8 cellular contexts compared by ENCODE assay signal in genomic region chr3:38138347-38139190, GRCh38. TPM values are rescaled to one million over a fixed set of nuclear protein-coding genes. Genes with fewer than 3 reads are reported as not detected.
A peak's percentile ranks its signal among the peaks of the same experiment; 100 is the strongest.
DNase-seq lines count a peak whose midpoint lies in the region; ATAC-seq and TF ChIP-seq lines count a peak whose summit lies in the region.

MYD88 (plus strand) TSS chr3:38138661; CDS start chr3:38138701, 40 bp downstream.

- no peaks in the 10 kb centered on the region for H3K27me3 ChIP-seq in Karpas-422 (ENCODE audit: low read length)
- H3K27me3 ChIP-seq in right cardiac atrium (ENCODE audit: control insufficient read depth, insufficient read depth) = no peaks in the 10 kb centered on the region
- no peaks in the 10 kb centered on the region for H3K27me3 ChIP-seq in vagina

- TF ChIP-seq CTCF in Calu3 (IDR thresholded peaks at IDR 0.05; ENCODE audit: unreplicated experiment) = no peak
- no peak for TF ChIP-seq CTCF in vagina (IDR thresholded peaks at IDR 0.05)

- H3K4me3 Mint-ChIP-seq in Calu3 (ENCODE audit: low read depth, unreplicated experiment) = peak within 1 kb of the TSS; percentile 85

- no peaks in the 10 kb centered on the region for H3K9me3 Mint-ChIP-seq in Calu3 (ENCODE audit: low read depth, unreplicated experiment)

- peak within 1 kb of the TSS; percentile 94 for H3K9ac ChIP-seq in Karpas-422 (ENCODE audit: low read length)

- under 1% methylated on average over 65 of the region's 65 CpGs for WGBS in right cardiac atrium

- no peaks in the 10 kb centered on the region for H3K9me3 ChIP-seq in Karpas-422 (ENCODE audit: low read length)
- no peaks in the 10 kb centered on the region for H3K9me3 ChIP-seq in right cardiac atrium (ENCODE audit: control insufficient read depth, low read length)
- H3K9me3 ChIP-seq in vagina = no peaks in the 10 kb centered on the region

- peaks cover 42% of the 10 kb centered on the region for H3K79me2 ChIP-seq in Karpas-422 (ENCODE audit: low read length)

- CTCF ChIA-PET in Calu3 (lab: Charles Lee) = interaction anchor here (0.5 to 4.2 kb wide), 5 partner anchors 26 to 360 kb away, joined by 3 to 24 read pairs (median 4); partner anchors contain the start of genes OXSR1 and XYLB

- H3K27ac ChIP-seq in Karpas-422 (ENCODE audit: low read length) (peak within 1 kb of the TSS; percentile 23), right cardiac atrium (ENCODE audit: low read length) (peak within 1 kb of the TSS; percentile 97), vagina (peak within 1 kb of the TSS; percentile 92)

- H3K4me1 ChIP-seq in Karpas-422 (ENCODE audit: low read length) (peaks cover 38% of the 10 kb centered on the region), right cardiac atrium (ENCODE audit: control insufficient read depth, insufficient read depth, low read length) (peaks cover 10% of the 10 kb centered on the region), vagina (peaks cover 54% of the 10 kb centered on the region)

- H3K27me3 Mint-ChIP-seq in Calu3 (ENCODE audit: unreplicated experiment) = no peaks in the 10 kb centered on the region

- peak within 1 kb of the TSS; percentile 73 for H3K4me2 ChIP-seq in Karpas-422 (ENCODE audit: low read depth, low read length, poor library complexity, severe bottlenecking)

- peaks cover 61% of the 10 kb centered on the region for H3K4me1 Mint-ChIP-seq in Calu3 (ENCODE audit: low read depth, unreplicated experiment)

- TF ChIP-seq POLR2A in vagina (IDR thresholded peaks at IDR 0.05) = peak in 1 of 2 donors; percentile 49

- DNase-seq in Calu3 (peak; percentile 75), Karpas-422 (peak; percentile 96), T-helper 22 cell (ENCODE audit: low read depth) (peak; percentile 69), anterior cingulate cortex (lab: John Stamatoyannopoulos, UW) (peak in 43 of 58 donors; percentile 13 to 71 (median 44)), right cardiac atrium (peak; percentile 89 to 95 (median 95)), renal cortical epithelial cell (ENCODE audit: low read depth) (no peak), vagina (ENCODE audit: extremely low spot score in 2 of 2) (peak; percentile 89 to 95)

- H3K4me3 ChIP-seq in Karpas-422 (ENCODE audit: low read length) (peak within 1 kb of the TSS; percentile 88), right cardiac atrium (ENCODE audit: low read length) (peak within 1 kb of the TSS; percentile 60), vagina (peak within 1 kb of the TSS; percentile 70 to 85)

- H3K36me3 ChIP-seq in Karpas-422 (ENCODE audit: insufficient read depth, low read length) = peaks cover 18% of the 10 kb centered on the region
- H3K36me3 ChIP-seq in vagina = peaks cover 0 to 16% of the 10 kb centered on the region in 2 donors

- H3K36me3 Mint-ChIP-seq in Calu3 (ENCODE audit: insufficient read depth, unreplicated experiment) = peaks cover 45% of the 10 kb centered on the region

- intact Hi-C loops in Calu3 (cut with micrococcal nuclease; ENCODE audit: unreplicated experiment) (no loop called here), right cardiac atrium (cut with DNase I) (loop anchor here in 1 of 4 donors (2.0 kb wide), 1 partner anchor 26 kb away; the partner anchor contains the start of gene OXSR1), vagina (cut with DNase I) (loop anchor here (1.0 to 10.0 kb wide), 3 partner anchors 26 to 316 kb away; partner anchors contain the start of genes ACVR2B and XYLB)

- peaks cover 10% of the 10 kb centered on the region; the same call in 1 of the 2 replicates for H4K20me1 ChIP-seq in Karpas-422 (ENCODE audit: insufficient read depth, low read depth, low read length)

- H2AFZ ChIP-seq in Karpas-422 (ENCODE audit: low read length) = peak within 1 kb of the TSS; percentile 88

- H3K9me2 ChIP-seq in Karpas-422 (replicated peaks; ENCODE audit: insufficient read depth, low read length) = no peaks in the 10 kb centered on the region

- peak; percentile 42 for ATAC-seq in GM21423 (IDR thresholded peaks at IDR 0.05; ENCODE audit: unreplicated experiment)
- peak; percentile 57 to 65 for ATAC-seq in right cardiac atrium

- H3K27ac Mint-ChIP-seq in Calu3 (ENCODE audit: unreplicated experiment) = peak within 1 kb of the TSS; percentile 92

- BruUV-seq in Calu3 (replicated peaks; lab: Mats Ljungman, UMichigan) = no TSS peak

RNA-seq across cellular contexts. Expression of gene MYD88, which starts in this region (rescaled TPM):
- 35.2 and 44.2 TPM in 2 replicates for total RNA-seq in Calu3 (2022)
- total RNA-seq in Karpas-422 (2014; rRNA removed; shearing (Covaris generic); ENCODE audit: low replicate concordance) = 11.3 and 23.0 TPM in 2 replicates
- 10 to 100 TPM; 11.1 to 19.8 (median 13.1) TPM for total RNA-seq in right cardiac atrium
- polyA plus RNA-seq in right cardiac atrium = 8.4 TPM
- total RNA-seq in renal cortical epithelial cell = 22.7 and 28.7 TPM in 2 replicates
- total RNA-seq in vagina = 45.9 TPM

Comparison
In these comparisons a context has a peak if more than half of its experiments do, and no peak if none do; other contexts are left out.
1. H3K27ac ChIP-seq: peak in every context shown above with its lines; median percentile 97 in right cardiac atrium; 92 in vagina; 23 in Karpas-422.